In the genomic region with DNA sequence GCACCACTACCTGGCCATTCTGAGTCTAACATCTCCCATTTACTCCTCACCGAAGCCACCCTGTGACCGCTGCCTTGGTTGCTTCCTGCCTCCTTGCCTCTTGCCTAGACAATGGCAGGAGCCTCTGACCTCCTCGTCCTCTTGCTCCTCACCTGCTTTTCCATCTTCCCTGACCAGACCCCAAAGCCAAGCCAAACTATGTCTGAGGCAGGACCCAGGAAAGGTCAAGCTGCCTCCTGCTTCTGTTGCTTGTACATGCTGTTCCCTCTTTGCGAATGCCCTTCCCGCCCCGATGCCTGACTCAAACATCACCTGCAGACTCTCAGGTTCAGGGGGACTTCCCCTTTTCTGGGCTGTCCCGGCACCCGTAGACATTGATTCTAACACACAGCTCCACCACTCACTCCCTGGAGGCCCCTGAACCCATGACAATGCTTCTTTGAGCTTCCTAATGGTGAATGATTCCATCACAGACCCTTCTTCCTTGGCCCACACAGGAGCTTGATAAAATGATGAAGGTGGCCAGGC, we compare ENCODE assay signal across 15 cellular contexts.
DNase-seq lines count a peak whose midpoint lies in the region; ATAC-seq and TF ChIP-seq lines count a peak whose summit lies in the region.
"Had no signal": no experiment of that assay in that cellular context is flagged by ENCODE, and none has a peak within 500 bp of the region (broad histone marks: within the 10 kb centered on the region; RNA-seq: fewer than 3 reads in every experiment).

No MANE protein-coding gene starts in this region.

- no peak overlapping the region for H3K4me3 ChIP-seq in NB4 (ENCODE audit: low read depth, low read length)
- H3K4me3 ChIP-seq: A549, BLaER1, GM12878, GM23338 had no signal

- TF ChIP-seq CTCF in GM10248 (IDR thresholded peaks at IDR 0.05; ENCODE audit: control extremely low read depth, extremely low read depth, low read depth, missing control alignments) (no peak), NB4 (IDR thresholded peaks at IDR 0.05; ENCODE audit: low read depth, low read length) (no peak), type B pancreatic cell (conservative IDR thresholded peaks at IDR 0.05) (no peak), GM10266 (IDR thresholded peaks at IDR 0.05; ENCODE audit: control insufficient read depth, insufficient read depth, low read depth, missing control alignments) (no peak)

- no peak for ATAC-seq in left lobe of liver
- ATAC-seq: A549, GM12878, GM23338 had no signal

- POLR2A ChIA-PET in GM10248 (lab: Yijun Ruan, JAX): no interaction called here

- no peak for TF ChIP-seq POLR2A in NB4 (IDR thresholded peaks at IDR 0.05; ENCODE audit: extremely low read depth, insufficient read length)

- no peaks in the 10 kb centered on the region for H3K4me1 Mint-ChIP-seq in type B pancreatic cell (ENCODE audit: unreplicated experiment)
- H3K4me1 Mint-ChIP-seq: CD8-positive, alpha-beta memory T cell; GM23338 had no signal

- H3K4me3 Mint-ChIP-seq in type B pancreatic cell: no peak overlapping the region
- H3K4me3 Mint-ChIP-seq: CD8-positive, alpha-beta memory T cell; GM23338 had no signal

- no peaks in the 10 kb centered on the region for H3K9me3 Mint-ChIP-seq in type B pancreatic cell

- DNase-seq in GM10248 (ENCODE audit: extremely low spot score): peak; percentile 9
- DNase-seq in NB4 (ENCODE audit: low read depth): peak; percentile 22
- DNase-seq in left lobe of liver (ENCODE audit: low spot score): peak; percentile 29
- peak; percentile 48 for DNase-seq in type B pancreatic cell (ENCODE audit: extremely low spot score, unreplicated experiment)
- no peak for DNase-seq in NCI-H524 (lab: John Stamatoyannopoulos, UW)
- no peak for DNase-seq in GM10266 (ENCODE audit: extremely low spot score)
- DNase-seq: Caco-2; CD8-positive, alpha-beta memory T cell; DMS53; GF-D8; H7 had no signal

- peaks cover 20% of the 10 kb centered on the region for H3K36me3 Mint-ChIP-seq in type B pancreatic cell
- H3K36me3 Mint-ChIP-seq: CD8-positive, alpha-beta memory T cell had no signal

- CTCF ChIA-PET in GM10248 (lab: Yijun Ruan, JAX): interaction anchor here (1.0 kb wide), 1 partner anchor 20 kb away, joined by 3 read pairs; no protein-coding TSS in a partner anchor

- H3K27ac Mint-ChIP-seq in type B pancreatic cell: no peak overlapping the region
- H3K27ac Mint-ChIP-seq: GM23338 had no signal

- H3K27me3 Mint-ChIP-seq in type B pancreatic cell: no peaks in the 10 kb centered on the region

Comparison
In these comparisons a context has a peak if more than half of its experiments do, and no peak if none do; other contexts are left out.
1. DNase-seq: peak in GM10248 (single experiment), NB4 (single experiment), left lobe of liver (single experiment) and type B pancreatic cell (single experiment); none in NCI-H524 (0 of 2) and GM10266 (single experiment).